In genomic region chr5:10454591-10455272, GRCh38 we compare ENCODE assay signal across 16 cellular contexts. TPM values are rescaled to one million over a fixed set of nuclear protein-coding genes. Genes with fewer than 3 reads are reported as not detected.
A peak's percentile ranks its signal among the peaks of the same experiment; 100 is the strongest.
DNase-seq lines count a peak whose midpoint lies in the region; ATAC-seq, FAIRE-seq and TF ChIP-seq lines count a peak whose summit lies in the region.
"Had no signal": no experiment of that assay in that cellular context is flagged by ENCODE, and none has a peak within 500 bp of the region (broad histone marks: within the 10 kb centered on the region; RNA-seq: fewer than 3 reads in every experiment).

No MANE protein-coding gene starts in this region.

- H3K9me3 ChIP-seq in A549 (no peaks in the 10 kb centered on the region), sigmoid colon (no peaks in the 10 kb centered on the region), hepatocyte (ENCODE audit: low read depth) (no peaks in the 10 kb centered on the region)
- H3K9me3 ChIP-seq: heart left ventricle, neutrophil, upper lobe of left lung had no signal

- WGBS in A549 (ENCODE audit: missing lambda C conversion rate), result 26% methylated on average over 16 of the region's 19 CpGs
- WGBS in sigmoid colon, 2 donors, result 89 to 91% methylated on average over 19 of the region's 19 CpGs
- WGBS in hepatocyte (ENCODE audit: low lambda C conversion rate, missing lambda C conversion rate), result 77% methylated on average over 19 of the region's 19 CpGs

- H3K4me3 ChIP-seq in A549 (no peak overlapping the region), astrocyte of the cerebellum (ENCODE audit: low read depth, low read length) (no peak overlapping the region), sigmoid colon (no peak overlapping the region), hepatocyte (no peak overlapping the region)
- H3K4me3 ChIP-seq: heart left ventricle, upper lobe of left lung had no signal

- H3K9me2 ChIP-seq in hepatocyte (replicated peaks; ENCODE audit: insufficient read depth), result no peaks in the 10 kb centered on the region

- no peaks in the 10 kb centered on the region for H3K36me3 ChIP-seq in sigmoid colon
- no peaks in the 10 kb centered on the region for H3K36me3 ChIP-seq in hepatocyte (replicated peaks; ENCODE audit: insufficient read depth, low read depth)
- H3K36me3 ChIP-seq: heart left ventricle, upper lobe of left lung had no signal

- FAIRE-seq in A549 (lab: Jason Lieb, UNC), result no peak

- TF ChIP-seq CTCF in A549 (IDR thresholded peaks at IDR 0.05) (no peak), astrocyte of the cerebellum (IDR thresholded peaks at IDR 0.05; ENCODE audit: low read depth, low read length, missing control alignments) (no peak), sigmoid colon (IDR thresholded peaks at IDR 0.05) (no peak), hepatocyte (IDR thresholded peaks at IDR 0.05; ENCODE audit: poor library complexity) (no peak)

- H3K79me2 ChIP-seq in hepatocyte, result no peaks in the 10 kb centered on the region

- TF ChIP-seq EP300 in A549 (IDR thresholded peaks at IDR 0.05), result no peak
- no peak for TF ChIP-seq EP300 in sigmoid colon (IDR thresholded peaks at IDR 0.05)

- ATAC-seq in A549, result peak in 1 of 2 experiments; percentile 1; a peak in 1 of 6 replicates
- ATAC-seq: heart left ventricle had no signal

- CTCF ChIA-PET in A549 (lab: Yijun Ruan, JAX), result interaction anchor here (0.7 to 19.4 kb wide), 16 partner anchors 12 to 270 kb away, joined by 3 to 479 read pairs (median 7); partner anchors contain the start of gene ROPN1L

- POLR2A ChIA-PET in A549 (lab: Yijun Ruan, JAX), result no interaction called here

- intact Hi-C loops in sigmoid colon (cut with DNase I), result no loop called here

- no peaks in the 10 kb centered on the region for H4K20me1 ChIP-seq in hepatocyte (ENCODE audit: insufficient read depth, poor library complexity, severe bottlenecking)

- in situ Hi-C loops in astrocyte of the cerebellum (cut with HindIII; ENCODE audit: low sequenced_read_pairs), result loop anchor here (5.0 to 25.0 kb wide), 3 partner anchors 173 to 408 kb away; no protein-coding TSS in a partner anchor

- H3K4me1 ChIP-seq in A549 (peaks cover 60% of the 10 kb centered on the region), sigmoid colon (peaks cover 0 to 3% (median 0%) of the 10 kb centered on the region in 4 donors), hepatocyte (ENCODE audit: insufficient read depth) (no peaks in the 10 kb centered on the region)

- peak overlapping the region; percentile 78 for H3K4me2 ChIP-seq in A549
- no peak overlapping the region for H3K4me2 ChIP-seq in hepatocyte

- peak overlapping the region; percentile 66 to 84 for H3K27ac ChIP-seq in A549
- no peak overlapping the region for H3K27ac ChIP-seq in sigmoid colon
- H3K27ac ChIP-seq in hepatocyte, result no peak overlapping the region
- H3K27ac ChIP-seq: neutrophil had no signal

- no peak overlapping the region for H2AFZ ChIP-seq in hepatocyte

- no peak for TF ChIP-seq POLR2A in A549 (IDR thresholded peaks at IDR 0.05; ENCODE audit: low read length)
- no peak for TF ChIP-seq POLR2A in sigmoid colon (IDR thresholded peaks at IDR 0.05)

- DNase-seq in A549 (ENCODE audit: low read depth in 1 of 2, low spot score in 1 of 2) (no peak), HT1080 (ENCODE audit: low read depth) (peak; percentile 75), astrocyte of the cerebellum (ENCODE audit: low read depth) (peak; percentile 53), iris pigment epithelial cell (ENCODE audit: low read depth) (peak; percentile 67), nucleus accumbens (lab: John Stamatoyannopoulos, UW) (no peak), sigmoid colon (no peak), hepatocyte (ENCODE audit: low spot score) (no peak), 8988T (no peak)
- DNase-seq: DMS153, heart left ventricle, NCI-H1417, NCI-H526, SIG-M5, upper lobe of left lung had no signal

- TF ChIP-seq RAD21 in A549 (conservative IDR thresholded peaks at IDR 0.05 in 1 of 2, IDR thresholded peaks at IDR 0.05 in 1 of 2), result peak in 1 of 2 experiments; percentile 11; a peak in 1 of 5 replicates

- peaks cover 0 to 11% (median 0%) of the 10 kb centered on the region in 3 donors for H3K27me3 ChIP-seq in sigmoid colon
- no peaks in the 10 kb centered on the region for H3K27me3 ChIP-seq in hepatocyte
- H3K27me3 ChIP-seq: heart left ventricle, neutrophil, upper lobe of left lung had no signal

TF ChIP-seq in A549, 52 proteins besides CTCF, POLR2A, EP300 and RAD21 (continues in another document):
- TF ChIP-seq EHF (CRISPR knock-in tag; IDR thresholded peaks at IDR 0.05) (no peak), CHD2 (IDR thresholded peaks at IDR 0.05; ENCODE audit: low read length, partially characterized antibody) (no peak), KDM1A (IDR thresholded peaks at IDR 0.05; ENCODE audit: low read depth) (no peak), MAX (IDR thresholded peaks at IDR 0.05) (peak; percentile 55; the same call in 1 of the 2 replicates), FOSL2 (IDR thresholded peaks at IDR 0.05) (no peak), FOSL2 (CRISPR knock-in tag; IDR thresholded peaks at IDR 0.05) (peak; percentile 28), RCOR1 (IDR thresholded peaks at IDR 0.05; ENCODE audit: low read depth, low read length) (no peak), KDM5A (IDR thresholded peaks at IDR 0.05) (no peak), RFX5 (IDR thresholded peaks at IDR 0.05) (no peak), ZFP36 (IDR thresholded peaks at IDR 0.05; ENCODE audit: borderline replicate concordance, partially characterized antibody) (no peak), EHMT2 (IDR thresholded peaks at IDR 0.05; ENCODE audit: low read depth) (no peak), HEYL (CRISPR knock-in tag; IDR thresholded peaks at IDR 0.05) (no peak), JUNB (IDR thresholded peaks at IDR 0.05) (no peak), ESRRA (IDR thresholded peaks at IDR 0.05; ENCODE audit: borderline replicate concordance, low read length) (no peak), ELK1 (IDR thresholded peaks at IDR 0.05; ENCODE audit: low read depth, low read length) (no peak), FOSB (CRISPR knock-in tag; IDR thresholded peaks at IDR 0.05) (no peak), HOXB5 (CRISPR knock-in tag; IDR thresholded peaks at IDR 0.05) (no peak), E2F6 (IDR thresholded peaks at IDR 0.05; ENCODE audit: borderline replicate concordance, low read depth) (no peak), CBX8 (IDR thresholded peaks at IDR 0.05) (no peak), POLR2AphosphoS2 (conservative IDR thresholded peaks at IDR 0.05; ENCODE audit: low read length) (no peak), MYC (IDR thresholded peaks at IDR 0.05; ENCODE audit: borderline replicate concordance, low read length) (no peak), BHLHE40 (IDR thresholded peaks at IDR 0.05; ENCODE audit: low read depth, low read length) (no peak), MAFK (IDR thresholded peaks at IDR 0.05; ENCODE audit: partially characterized antibody) (no peak), NPAS2 (CRISPR knock-in tag; IDR thresholded peaks at IDR 0.05; ENCODE audit: borderline replicate concordance) (no peak), RARB (CRISPR knock-in tag; IDR thresholded peaks at IDR 0.05) (no peak), PBX3 (IDR thresholded peaks at IDR 0.05) (no peak), SMC3 (IDR thresholded peaks at IDR 0.05) (peak; percentile 10; the same call in 1 of the 3 replicates), ZNF302 (CRISPR knock-in tag; IDR thresholded peaks at IDR 0.05) (no peak)

RNA-seq across cellular contexts. Expression of gene ROPN1L, which starts 13.1 kb away (rescaled TPM):
- polyA plus RNA-seq in A549 (2011; rRNA removed) (1.4 and 1.5 TPM in 2 replicates), A549 (2017; fragmentation: RNase III; extraction: RNeasy Plus Mini Kit Qiagen cat#74134 plus additional on column Dnase treatment) (0.83 to 1.3 TPM (median 1.3 TPM) in 3 replicates), sigmoid colon (1 to 10 TPM in 1 of 3 donors, under 1 TPM in 1, not detected in 1; 0.35 to 2.4 TPM), hepatocyte (not detected in 2 replicates)
- 3.6 and 3.8 TPM in 2 replicates for polyA plus RNA-seq in A549 (2012; cell fraction: cytosol; rRNA removed)
- 2.6 and 3.4 TPM in 2 replicates for polyA plus RNA-seq in A549 (2012; cell fraction: nucleus; rRNA removed)
- polyA minus RNA-seq in A549 (2011; rRNA and poly(A)+ RNA removed), result 0.37 and 0.73 TPM in 2 replicates
- 0.40 TPM in 1 of 2 replicates, not detected in the other for total RNA-seq in HT1080 (2014; rRNA removed; shearing (Covaris generic))
- 0.79 and 1.7 TPM in 2 replicates for polyA plus RNA-seq in HT1080 (2015; cell fraction: cytosol; rRNA removed)
- polyA plus RNA-seq in HT1080 (2015; cell fraction: nucleus; rRNA removed), result 0.45 and 1.3 TPM in 2 replicates
- total RNA-seq in sigmoid colon (1 to 10 TPM in 1 of 4 donors, under 1 TPM in 1, not detected in 2; 0.68 to 1.9 TPM), hepatocyte (0.28 and 0.30 TPM in 2 replicates)
- total RNA-seq: WTC11 had no signal

Comparison
In these comparisons a context has a peak if more than half of its experiments do, and no peak if none do; other contexts are left out.
1. DNase-seq: peak in HT1080 (single experiment), astrocyte of the cerebellum (single experiment) and iris pigment epithelial cell (single experiment); none in A549 (0 of 2), nucleus accumbens (0 of 56), sigmoid colon (single experiment), hepatocyte (single experiment) and 8988T (single experiment).
2. H3K27ac ChIP-seq: peak in A549 (2 of 2); none in sigmoid colon (0 of 4) and hepatocyte (single experiment).